In genomic region chr19:55675661-55676354, GRCh38 we compare ENCODE assay signal across 8 cellular contexts. TPM values are rescaled to one million over a fixed set of nuclear protein-coding genes. Genes with fewer than 3 reads are reported as not detected.
DNase-seq lines count a peak whose midpoint lies in the region; ATAC-seq and TF ChIP-seq lines count a peak whose summit lies in the region.

No MANE protein-coding gene starts in this region.

- H3K9me3 ChIP-seq in HAP-1 (no peaks in the 10 kb centered on the region), gastroesophageal sphincter (no peaks in the 10 kb centered on the region), skeletal muscle tissue (ENCODE audit: control insufficient read depth in 3 of 3, low read length in 3 of 3) (no peaks in the 10 kb centered on the region)

- H3K4me3 ChIP-seq in HAP-1 (peak overlapping the region; percentile 71), gastroesophageal sphincter (peak overlapping the region; percentile 72 to 98), skeletal muscle tissue (ENCODE audit: low read length in 3 of 3) (peak overlapping the region; percentile 90 to 97 (median 91))

- TF ChIP-seq CTCF in VCaP (conservative IDR thresholded peaks at IDR 0.05), result no peak
- no peak for TF ChIP-seq CTCF in gastroesophageal sphincter (IDR thresholded peaks at IDR 0.05)

- peak overlapping the region; percentile 91 to 96 (median 96) for H3K9ac ChIP-seq in skeletal muscle tissue (ENCODE audit: low read depth in 1 of 3, low read length in 3 of 3)

- in situ Hi-C loops in HAP-1 (cut with MboI; ENCODE audit: low sequenced_read_pairs), result no loop called here

- H3K36me3 ChIP-seq in HAP-1 (replicated peaks) (peaks cover 52% of the 10 kb centered on the region), gastroesophageal sphincter (peaks cover 0 to 65% of the 10 kb centered on the region in 2 donors), skeletal muscle tissue (ENCODE audit: control insufficient read depth in 3 of 3, insufficient read depth in 3 of 3, low read length in 3 of 3) (peaks cover 25 to 36% (median 34%) of the 10 kb centered on the region in 3 donors)

- DNase-seq in HAP-1 (ENCODE audit: low spot score in 2 of 2) (no peak), COLO668 (lab: John Stamatoyannopoulos, UW; ENCODE audit: unreplicated experiment) (no peak), glomerular visceral epithelial cell (ENCODE audit: extremely low spot score) (no peak), putamen (ENCODE audit: low spot score) (no peak), NCI-H146 (lab: John Stamatoyannopoulos, UW) (no peak)

- peak overlapping the region; percentile 95 for H3K27ac ChIP-seq in VCaP
- peak overlapping the region; percentile 56 to 95 (median 92) for H3K27ac ChIP-seq in gastroesophageal sphincter
- H3K27ac ChIP-seq in skeletal muscle tissue (ENCODE audit: low read depth, low read length), result peak overlapping the region; percentile 81

- H3K27me3 ChIP-seq in HAP-1 (ENCODE audit: low read depth), result no peaks in the 10 kb centered on the region
- no peaks in the 10 kb centered on the region for H3K27me3 ChIP-seq in gastroesophageal sphincter
- no peaks in the 10 kb centered on the region for H3K27me3 ChIP-seq in skeletal muscle tissue (ENCODE audit: control insufficient read depth in 3 of 3, insufficient read depth in 3 of 3, low read length in 3 of 3)

- TF ChIP-seq EP300 in gastroesophageal sphincter (IDR thresholded peaks at IDR 0.05), result no peak

- peaks cover 6% of the 10 kb centered on the region for H3K4me1 ChIP-seq in HAP-1
- peaks cover 0 to 78% (median 25%) of the 10 kb centered on the region in 3 donors for H3K4me1 ChIP-seq in gastroesophageal sphincter
- peaks cover 32 to 62% (median 45%) of the 10 kb centered on the region in 3 donors for H3K4me1 ChIP-seq in skeletal muscle tissue (ENCODE audit: control insufficient read depth in 3 of 3, insufficient read depth in 3 of 3, low read length in 3 of 3)

- ATAC-seq in gastroesophageal sphincter, result no peak

- TF ChIP-seq POLR2A in gastroesophageal sphincter (IDR thresholded peaks at IDR 0.05), result no peak

- WGBS in gastroesophageal sphincter (ENCODE audit: low coverage in 1 of 2), 2 donors, result 14 to 25% methylated on average over 8 to 15 of the region's 16 CpGs

RNA-seq across cellular contexts. Expression of gene EPN1, which starts 0.8 kb away (rescaled TPM):
- 100 to 1,000 TPM in 1 of 4 donors, 10 to 100 TPM in 3; 44.8 to 165 (median 70.2) TPM for total RNA-seq in gastroesophageal sphincter
- total RNA-seq in skeletal muscle tissue, result 5.7 TPM

RNA-seq across cellular contexts. Expression of gene U2AF2, which starts 21.0 kb away (rescaled TPM):
- total RNA-seq in gastroesophageal sphincter (10 to 100 TPM; 68.9 to 97.9 (median 91.4) TPM), skeletal muscle tissue (52.2 TPM)

RNA-seq across cellular contexts. Expression of gene CCDC106, which starts 27.8 kb away (rescaled TPM):
- total RNA-seq in gastroesophageal sphincter (10 to 100 TPM; 11.4 to 28.5 (median 15.5) TPM), skeletal muscle tissue (3.1 TPM)

RNA-seq across cellular contexts. Expression of gene ZNF581, which starts 32.4 kb away (rescaled TPM):
- 10 to 100 TPM in 3 of 4 donors, 1 to 10 TPM in 1; 8.4 to 17.5 (median 11.4) TPM for total RNA-seq in gastroesophageal sphincter
- 17.2 TPM for total RNA-seq in skeletal muscle tissue

RNA-seq across cellular contexts. Expression of gene ZNF580, which starts 35.0 kb away (rescaled TPM):
- total RNA-seq in gastroesophageal sphincter (10 to 100 TPM; 28.9 to 44.1 (median 35.2) TPM), skeletal muscle tissue (2.1 TPM)
